In genomic region chr9:92669890-92670708, GRCh38 we compare ENCODE assay signal across 1 cellular context.
TF ChIP-seq lines count a peak whose summit lies in the region.

A gene with protein sequence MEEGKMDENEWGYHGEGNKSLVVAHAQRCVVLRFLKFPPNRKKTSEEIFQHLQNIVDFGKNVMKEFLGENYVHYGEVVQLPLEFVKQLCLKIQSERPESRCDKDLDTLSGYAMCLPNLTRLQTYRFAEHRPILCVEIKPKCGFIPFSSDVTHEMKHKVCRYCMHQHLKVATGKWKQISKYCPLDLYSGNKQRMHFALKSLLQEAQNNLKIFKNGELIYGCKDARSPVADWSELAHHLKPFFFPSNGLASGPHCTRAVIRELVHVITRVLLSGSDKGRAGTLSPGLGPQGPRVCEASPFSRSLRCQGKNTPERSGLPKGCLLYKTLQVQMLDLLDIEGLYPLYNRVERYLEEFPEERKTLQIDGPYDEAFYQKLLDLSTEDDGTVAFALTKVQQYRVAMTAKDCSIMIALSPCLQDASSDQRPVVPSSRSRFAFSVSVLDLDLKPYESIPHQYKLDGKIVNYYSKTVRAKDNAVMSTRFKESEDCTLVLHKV (minus strand): TSS chr9:92670131. CDS start chr9:92669988, 143 bp downstream.

TF ChIP-seq in HepG2, 621 proteins besides CTCF, POLR2A, EP300 and RAD21 (continued from another document):
- no peak; the same call in 1 of the 2 replicates for TF ChIP-seq SNAPC4 (CRISPR knock-in tag; IDR thresholded peaks at IDR 0.05)
- no peak for TF ChIP-seq ZNF644 (CRISPR knock-in tag; IDR thresholded peaks at IDR 0.05; ENCODE audit: low read depth)
- TF ChIP-seq ZNF687 (CRISPR knock-in tag; IDR thresholded peaks at IDR 0.05) = peak; percentile 78
- TF ChIP-seq, protein P1, sequence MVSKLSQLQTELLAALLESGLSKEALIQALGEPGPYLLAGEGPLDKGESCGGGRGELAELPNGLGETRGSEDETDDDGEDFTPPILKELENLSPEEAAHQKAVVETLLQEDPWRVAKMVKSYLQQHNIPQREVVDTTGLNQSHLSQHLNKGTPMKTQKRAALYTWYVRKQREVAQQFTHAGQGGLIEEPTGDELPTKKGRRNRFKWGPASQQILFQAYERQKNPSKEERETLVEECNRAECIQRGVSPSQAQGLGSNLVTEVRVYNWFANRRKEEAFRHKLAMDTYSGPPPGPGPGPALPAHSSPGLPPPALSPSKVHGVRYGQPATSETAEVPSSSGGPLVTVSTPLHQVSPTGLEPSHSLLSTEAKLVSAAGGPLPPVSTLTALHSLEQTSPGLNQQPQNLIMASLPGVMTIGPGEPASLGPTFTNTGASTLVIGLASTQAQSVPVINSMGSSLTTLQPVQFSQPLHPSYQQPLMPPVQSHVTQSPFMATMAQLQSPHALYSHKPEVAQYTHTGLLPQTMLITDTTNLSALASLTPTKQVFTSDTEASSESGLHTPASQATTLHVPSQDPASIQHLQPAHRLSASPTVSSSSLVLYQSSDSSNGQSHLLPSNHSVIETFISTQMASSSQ (IDR thresholded peaks at IDR 0.05; ENCODE audit: low read depth) = no peak
- TF ChIP-seq, protein P1 (CRISPR knock-in tag; IDR thresholded peaks at IDR 0.05; ENCODE audit: borderline replicate concordance) = peak; percentile 60; the same call in 1 of the 2 replicates
- TF ChIP-seq MTA1 (CRISPR knock-in tag; IDR thresholded peaks at IDR 0.05; ENCODE audit: borderline replicate concordance) = peak; percentile 51
- TF ChIP-seq ZFP37 (CRISPR knock-in tag; IDR thresholded peaks at IDR 0.05; ENCODE audit: borderline replicate concordance) = no peak
- 0 out of 2 replicates have a peak, but pooled peaks have one; percentile 17 for TF ChIP-seq NR2F6 (IDR thresholded peaks at IDR 0.05)
- TF ChIP-seq NR2F6 (CRISPR knock-in tag; IDR thresholded peaks at IDR 0.05) = no peak
- TF ChIP-seq ATRX (CRISPR knock-in tag; IDR thresholded peaks at IDR 0.05; ENCODE audit: borderline replicate concordance) = no peak
- TF ChIP-seq, protein P2, sequence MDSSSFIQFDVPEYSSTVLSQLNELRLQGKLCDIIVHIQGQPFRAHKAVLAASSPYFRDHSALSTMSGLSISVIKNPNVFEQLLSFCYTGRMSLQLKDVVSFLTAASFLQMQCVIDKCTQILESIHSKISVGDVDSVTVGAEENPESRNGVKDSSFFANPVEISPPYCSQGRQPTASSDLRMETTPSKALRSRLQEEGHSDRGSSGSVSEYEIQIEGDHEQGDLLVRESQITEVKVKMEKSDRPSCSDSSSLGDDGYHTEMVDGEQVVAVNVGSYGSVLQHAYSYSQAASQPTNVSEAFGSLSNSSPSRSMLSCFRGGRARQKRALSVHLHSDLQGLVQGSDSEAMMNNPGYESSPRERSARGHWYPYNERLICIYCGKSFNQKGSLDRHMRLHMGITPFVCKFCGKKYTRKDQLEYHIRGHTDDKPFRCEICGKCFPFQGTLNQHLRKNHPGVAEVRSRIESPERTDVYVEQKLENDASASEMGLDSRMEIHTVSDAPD (CRISPR knock-in tag; IDR thresholded peaks at IDR 0.05) = no peak
- no peak for TF ChIP-seq AKNA (CRISPR knock-in tag; IDR thresholded peaks at IDR 0.05; ENCODE audit: borderline replicate concordance)
- TF ChIP-seq GZF1 (CRISPR knock-in tag; IDR thresholded peaks at IDR 0.05) = peak; percentile 38; the same call in 1 of the 2 replicates
- TF ChIP-seq, protein P3, sequence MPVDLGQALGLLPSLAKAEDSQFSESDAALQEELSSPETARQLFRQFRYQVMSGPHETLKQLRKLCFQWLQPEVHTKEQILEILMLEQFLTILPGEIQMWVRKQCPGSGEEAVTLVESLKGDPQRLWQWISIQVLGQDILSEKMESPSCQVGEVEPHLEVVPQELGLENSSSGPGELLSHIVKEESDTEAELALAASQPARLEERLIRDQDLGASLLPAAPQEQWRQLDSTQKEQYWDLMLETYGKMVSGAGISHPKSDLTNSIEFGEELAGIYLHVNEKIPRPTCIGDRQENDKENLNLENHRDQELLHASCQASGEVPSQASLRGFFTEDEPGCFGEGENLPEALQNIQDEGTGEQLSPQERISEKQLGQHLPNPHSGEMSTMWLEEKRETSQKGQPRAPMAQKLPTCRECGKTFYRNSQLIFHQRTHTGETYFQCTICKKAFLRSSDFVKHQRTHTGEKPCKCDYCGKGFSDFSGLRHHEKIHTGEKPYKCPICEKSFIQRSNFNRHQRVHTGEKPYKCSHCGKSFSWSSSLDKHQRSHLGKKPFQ (CRISPR knock-in tag; IDR thresholded peaks at IDR 0.05; ENCODE audit: insufficient replicate concordance) = peak; percentile 19
- peak; percentile 56; the same call in 1 of the 2 replicates for TF ChIP-seq RXRB (CRISPR knock-in tag; IDR thresholded peaks at IDR 0.05; ENCODE audit: borderline replicate concordance)
- peak; percentile 85 for TF ChIP-seq ELF3 (CRISPR knock-in tag; IDR thresholded peaks at IDR 0.05)
- no peak for TF ChIP-seq GTF3A (CRISPR knock-in tag; conservative IDR thresholded peaks at IDR 0.05)
- TF ChIP-seq ZNF800 (CRISPR knock-in tag; IDR thresholded peaks at IDR 0.05) = no peak
- 0 out of 2 replicates have a peak, but pooled peaks have one; percentile 45 for TF ChIP-seq ZNF468 (CRISPR knock-in tag; IDR thresholded peaks at IDR 0.05)
- TF ChIP-seq ESRRA (CRISPR knock-in tag; IDR thresholded peaks at IDR 0.05; ENCODE audit: low read depth) = 0 out of 2 replicates have a peak, but pooled peaks have one; percentile 21
TF ChIP-seq in HepG2: peak in this region for 246.
